26 cellular contexts compared by ENCODE assay signal in genomic region chr3:152892446-152892845, GRCh38. TPM values are rescaled to one million over a fixed set of nuclear protein-coding genes. Genes with fewer than 3 reads are reported as not detected.
DNase-seq lines count a peak whose midpoint lies in the region; ATAC-seq, FAIRE-seq and TF ChIP-seq lines count a peak whose summit lies in the region.
"Had no signal": no experiment of that assay in that cellular context is flagged by ENCODE, and none has a peak within 500 bp of the region (broad histone marks: within the 10 kb centered on the region; RNA-seq: fewer than 3 reads in every experiment).

No MANE protein-coding gene starts in this region.

- no peaks in the 10 kb centered on the region for H3K9me3 Mint-ChIP-seq in CD8-positive, alpha-beta T cell

- H3K9me3 ChIP-seq in HEK293 (ENCODE audit: control insufficient read depth, insufficient read depth, low read depth, low read length) (no peaks in the 10 kb centered on the region), Peyer's patch (no peaks in the 10 kb centered on the region), small intestine (ENCODE audit: control insufficient read depth, low read depth) (no peaks in the 10 kb centered on the region), heart right ventricle (no peaks in the 10 kb centered on the region)
- H3K9me3 ChIP-seq in CD8-positive, alpha-beta T cell (ENCODE audit: low read length) = no peaks in the 10 kb centered on the region
- H3K9me3 ChIP-seq: A549; BE2C; BLaER1 treated with 17β-estradiol and CSF1 and Interleukin-3, amounts not matched to agents 10 nM and 100 nM had no signal

- no peaks in the 10 kb centered on the region for H3K36me3 ChIP-seq in HEK293 (ENCODE audit: control insufficient read depth in 2 of 2, insufficient read depth in 1 of 2, low read length in 2 of 2)
- H3K36me3 ChIP-seq in Peyer's patch = no peaks in the 10 kb centered on the region
- H3K36me3 ChIP-seq in small intestine (ENCODE audit: control insufficient read depth in 2 of 2, insufficient read depth in 2 of 2, low read length in 2 of 2) = no peaks in the 10 kb centered on the region
- no peaks in the 10 kb centered on the region for H3K36me3 ChIP-seq in CD8-positive, alpha-beta T cell (ENCODE audit: insufficient read depth, low read length)
- H3K36me3 ChIP-seq in heart right ventricle = no peaks in the 10 kb centered on the region
- H3K36me3 ChIP-seq: BE2C; BLaER1 treated with 17β-estradiol and CSF1 and Interleukin-3, amounts not matched to agents 10 nM and 100 nM had no signal

- H3K4me3 Mint-ChIP-seq in CD8-positive, alpha-beta T cell = no peak overlapping the region
- H3K4me3 Mint-ChIP-seq: CD14-positive monocyte; CD4-positive, alpha-beta T cell had no signal

- no peak overlapping the region for H3K27ac ChIP-seq in HEK293 (ENCODE audit: extremely low read depth, low read depth, low read length)
- peak overlapping the region in 1 of 4 donors; percentile 15 for H3K27ac ChIP-seq in Peyer's patch
- no peak overlapping the region for H3K27ac ChIP-seq in small intestine (ENCODE audit: low read depth in 1 of 2, low read length in 1 of 2)
- H3K27ac ChIP-seq in CD8-positive, alpha-beta T cell (ENCODE audit: low read depth, low read length) = no peak overlapping the region
- H3K27ac ChIP-seq in heart right ventricle = no peak overlapping the region
- H3K27ac ChIP-seq: A549; BLaER1 treated with 17β-estradiol and CSF1 and Interleukin-3, amounts not matched to agents 10 nM and 100 nM; GM23248 had no signal

- ATAC-seq in CD8-positive, alpha-beta T cell = no peak
- ATAC-seq in heart right ventricle (no peak), HG03457 (IDR thresholded peaks at IDR 0.05; ENCODE audit: unreplicated experiment) (no peak)
- ATAC-seq: A549 had no signal

- no peak for TF ChIP-seq CTCF in HEK293 (tag by site-specific recombination; IDR thresholded peaks at IDR 0.05)
- no peak for TF ChIP-seq CTCF in Peyer's patch (IDR thresholded peaks at IDR 0.05)
- TF ChIP-seq CTCF in CD8-positive, alpha-beta T cell (IDR thresholded peaks at IDR 0.05) = no peak
- TF ChIP-seq CTCF in heart right ventricle (IDR thresholded peaks at IDR 0.05) = no peak

- POLR2A ChIA-PET in HEK293 (lab: Yijun Ruan, JAX) = no interaction called here
- POLR2A ChIA-PET in CD8-positive, alpha-beta T cell (lab: Charles Lee) = no interaction called here

- H3K36me3 Mint-ChIP-seq in CD8-positive, alpha-beta T cell = no peaks in the 10 kb centered on the region
- H3K36me3 Mint-ChIP-seq: CD14-positive monocyte had no signal

- H3K4me3 ChIP-seq in HEK293 (ENCODE audit: low read depth, low read length) (no peak overlapping the region), Peyer's patch (no peak overlapping the region), small intestine (ENCODE audit: low read depth in 1 of 2, low read length in 2 of 2) (no peak overlapping the region), heart right ventricle (no peak overlapping the region)
- H3K4me3 ChIP-seq in CD8-positive, alpha-beta T cell (ENCODE audit: low read depth, low read length) = no peak overlapping the region
- H3K4me3 ChIP-seq: A549; BLaER1 treated with 17β-estradiol and CSF1 and Interleukin-3, amounts not matched to agents 10 nM and 100 nM; GM23248 had no signal

- no peak overlapping the region for H3K27ac Mint-ChIP-seq in CD8-positive, alpha-beta T cell
- H3K27ac Mint-ChIP-seq: CD14-positive monocyte; CD4-positive, alpha-beta T cell had no signal

- intact Hi-C loops in CD8-positive, alpha-beta T cell (cut with DNase I, micrococcal nuclease) = no loop called here
- intact Hi-C loops in heart right ventricle (cut with DNase I) = no loop called here

- H3K4me1 ChIP-seq in HEK293 (ENCODE audit: control insufficient read depth, insufficient read depth, low read length) (no peaks in the 10 kb centered on the region), Peyer's patch (no peaks in the 10 kb centered on the region), small intestine (ENCODE audit: control insufficient read depth in 2 of 2, insufficient read depth in 1 of 2, low read depth in 1 of 2, low read length in 1 of 2) (peaks cover 0 to 3% of the 10 kb centered on the region in 2 donors), heart right ventricle (no peaks in the 10 kb centered on the region)
- no peaks in the 10 kb centered on the region for H3K4me1 ChIP-seq in CD8-positive, alpha-beta T cell (ENCODE audit: insufficient read depth, low read length)
- H3K4me1 ChIP-seq: A549; BE2C; BLaER1 treated with 17β-estradiol and CSF1 and Interleukin-3, amounts not matched to agents 10 nM and 100 nM had no signal

- TF ChIP-seq POLR2A in Peyer's patch (IDR thresholded peaks at IDR 0.05) = no peak

- FAIRE-seq in small intestine (lab: Jason Lieb, UNC) = no peak
- FAIRE-seq: A549, GM12891, GM19239, H1 had no signal

- H3K27me3 Mint-ChIP-seq in CD8-positive, alpha-beta T cell (ENCODE audit: low read depth) = no peaks in the 10 kb centered on the region

- DNase-seq in Peyer's patch (peak in 2 of 3 donors; percentile 65 to 68), small intestine (peak; percentile 89), heart right ventricle (no peak)
- DNase-seq in CD8-positive, alpha-beta T cell = no peak
- DNase-seq: 8988T; ACHN; AML-193; BE2C; Calu3; CD4-positive, alpha-beta T cell; COR-L47; DMS53; DMS79 treated with DMSO at 0.1 percent for 48 hours; GF-D8; GM23248; H7; HCEC 1CT had no signal

- H3K27me3 ChIP-seq in Peyer's patch = no peaks in the 10 kb centered on the region
- H3K27me3 ChIP-seq in small intestine (ENCODE audit: control insufficient read depth in 2 of 2, insufficient read depth in 2 of 2, low read length in 2 of 2) = no peaks in the 10 kb centered on the region
- no peaks in the 10 kb centered on the region for H3K27me3 ChIP-seq in CD8-positive, alpha-beta T cell (ENCODE audit: insufficient read depth, low read length)
- no peaks in the 10 kb centered on the region for H3K27me3 ChIP-seq in heart right ventricle
- H3K27me3 ChIP-seq: BE2C; BLaER1 treated with 17β-estradiol and CSF1 and Interleukin-3, amounts not matched to agents 10 nM and 100 nM had no signal

- CTCF ChIA-PET in HEK293 (lab: Yijun Ruan, JAX) = no interaction called here
- CTCF ChIA-PET in CD8-positive, alpha-beta T cell (lab: Charles Lee) = no interaction called here

- H3K4me1 Mint-ChIP-seq in CD8-positive, alpha-beta T cell (ENCODE audit: low read depth) = no peaks in the 10 kb centered on the region
- H3K4me1 Mint-ChIP-seq: CD14-positive monocyte had no signal

TF ChIP-seq in HEK293, 187 proteins besides CTCF, POLR2A, EP300 and RAD21:
- TF ChIP-seq ZNF585B (tag by site-specific recombination; IDR thresholded peaks at IDR 0.05) (peak; percentile 50), ZNF211 (tag by site-specific recombination; IDR thresholded peaks at IDR 0.05; ENCODE audit: low read depth) (no peak)

RNA-seq across cellular contexts. Expression of gene P2RY1, which starts 57.5 kb away (rescaled TPM):
- total RNA-seq in Peyer's patch = 10 to 100 TPM in 2 of 4 donors, 1 to 10 TPM in 2; 5.0 to 17.7 (median 13.0) TPM
- 1 to 10 TPM in 2 of 3 donors, under 1 TPM in 1; 0.27 to 1.7 (median 1.6) TPM for polyA plus RNA-seq in small intestine
- under 1 TPM in 1 of 2 experiments, not detected in 1; 0.06 TPM for total RNA-seq in CD8-positive, alpha-beta T cell
- 1 to 10 TPM; 3.2 to 7.5 (median 4.8) TPM for total RNA-seq in heart right ventricle
- 1 to 10 TPM in 1 of 2 donors, under 1 TPM in 1; 0.72 to 1.4 TPM for polyA plus RNA-seq in heart right ventricle
- total RNA-seq: G401 had no signal

Comparison
In these comparisons a context has a peak if more than half of its experiments do, and no peak if none do; other contexts are left out.
1. DNase-seq: peak in Peyer's patch (2 of 3) and small intestine (single experiment); none in CD8-positive, alpha-beta T cell (0 of 7) and heart right ventricle (0 of 2).
2. RNA of gene P2RY1, which starts 57.5 kb away (total RNA-seq): 5.0 to 17.7 TPM in Peyer's patch and 3.2 to 7.5 TPM in heart right ventricle; 0.06 TPM in CD8-positive, alpha-beta T cell; every median in the first group is over 4 times any median in the second.